In the genomic region with DNA sequence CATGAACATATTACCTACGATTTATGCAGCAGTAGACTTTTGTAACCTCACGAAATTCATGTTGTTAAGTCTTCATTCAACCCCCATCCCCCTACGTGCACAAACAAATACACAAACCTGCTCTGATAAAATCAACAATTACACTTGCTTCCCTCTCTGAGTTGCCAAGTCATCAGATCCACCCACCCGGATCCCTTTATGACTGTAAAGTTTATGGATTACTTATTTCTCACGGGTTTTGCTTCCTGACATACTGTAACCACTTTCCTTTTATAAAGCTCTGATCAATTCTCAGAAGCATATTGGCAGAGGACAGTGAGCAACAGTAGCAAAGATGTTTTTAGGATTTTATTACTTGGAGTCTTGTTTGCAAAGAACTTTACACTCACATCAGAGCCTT, we compare ENCODE assay signal across 8 cellular contexts.
DNase-seq lines count a peak whose midpoint lies in the region; ATAC-seq and TF ChIP-seq lines count a peak whose summit lies in the region.

No MANE protein-coding gene starts in this region.

- no peaks in the 10 kb centered on the region for H3K36me3 ChIP-seq in kidney epithelial cell (ENCODE audit: control insufficient read depth, insufficient read depth, low read length)

- ATAC-seq in GM18517 (IDR thresholded peaks at IDR 0.05; ENCODE audit: unreplicated experiment), result peak; percentile 74
- peak; percentile 40 for ATAC-seq in GM21723 (IDR thresholded peaks at IDR 0.05; ENCODE audit: unreplicated experiment)
- ATAC-seq in GM21360 (IDR thresholded peaks at IDR 0.05; ENCODE audit: unreplicated experiment), result no peak

- H3K4me3 ChIP-seq in LNCaP clone FGC (ENCODE audit: low read depth, low read length) (peak overlapping the region; percentile 34), kidney epithelial cell (ENCODE audit: low read depth, low read length) (no peak overlapping the region)

- no peaks in the 10 kb centered on the region for H3K27me3 ChIP-seq in kidney epithelial cell (ENCODE audit: control insufficient read depth, insufficient read depth, low read length)

- TF ChIP-seq CTCF in LNCaP clone FGC (IDR thresholded peaks at IDR 0.05; ENCODE audit: control insufficient read depth, extremely low read depth, insufficient read depth) (no peak), kidney epithelial cell (IDR thresholded peaks at IDR 0.05; ENCODE audit: insufficient read depth, low read length, poor library complexity, severe bottlenecking) (no peak)

- peak; percentile 86 for DNase-seq in LNCaP clone FGC (ENCODE audit: low read depth)
- DNase-seq in kidney epithelial cell (ENCODE audit: low read depth), result peak; percentile 68
- DNase-seq in H4 (ENCODE audit: low spot score), result no peak
- DNase-seq in NCI-H1048 (lab: John Stamatoyannopoulos, UW), result no peak
- no peak for DNase-seq in NCI-H1436 treated with DMSO at 0.1 percent for 48 hours (lab: John Stamatoyannopoulos, UW)

Comparison
In these comparisons a context has a peak if more than half of its experiments do, and no peak if none do; other contexts are left out.
1. DNase-seq: peak in LNCaP clone FGC (single experiment) and kidney epithelial cell (single experiment); none in H4 (single experiment), NCI-H1048 (single experiment) and NCI-H1436 treated with DMSO at 0.1 percent for 48 hours (single experiment).